9 cellular contexts compared by ENCODE assay signal in genomic region chr17:68199837-68200688, GRCh38. TPM values are rescaled to one million over a fixed set of nuclear protein-coding genes. Genes with fewer than 3 reads are reported as not detected.
A peak's percentile ranks its signal among the peaks of the same experiment; 100 is the strongest.
DNase-seq lines count a peak whose midpoint lies in the region; ATAC-seq, FAIRE-seq and TF ChIP-seq lines count a peak whose summit lies in the region.
"Had no signal": no experiment of that assay in that cellular context is flagged by ENCODE, and none has a peak within 500 bp of the region (broad histone marks: within the 10 kb centered on the region; RNA-seq: fewer than 3 reads in every experiment).

No MANE protein-coding gene starts in this region.

- peak overlapping the region; percentile 94 for H2AFZ ChIP-seq in KMS-11 (ENCODE audit: low read depth)

- peak overlapping the region; percentile 12 to 86 (median 76) for H3K27ac Mint-ChIP-seq in CD8-positive, alpha-beta memory T cell
- H3K27ac Mint-ChIP-seq in brain (no peak overlapping the region), nephron (no peak overlapping the region)

- H4K20me1 ChIP-seq in KMS-11 (ENCODE audit: insufficient read depth) = no peaks in the 10 kb centered on the region

- no peak overlapping the region for H3K9ac ChIP-seq in KMS-11

- H3K4me3 Mint-ChIP-seq in CD8-positive, alpha-beta memory T cell = peak overlapping the region; percentile 81 to 91 (median 86)
- peak overlapping the region; percentile 67 to 77 (median 76) for H3K4me3 Mint-ChIP-seq in brain
- peak overlapping the region; percentile 48 to 69 (median 56) for H3K4me3 Mint-ChIP-seq in nephron

- H3K4me1 Mint-ChIP-seq in CD8-positive, alpha-beta memory T cell = peaks cover 23 to 51% (median 31%) of the 10 kb centered on the region in 3 donors
- H3K4me1 Mint-ChIP-seq in brain (peaks cover 22% of the 10 kb centered on the region), nephron (peaks cover 12% of the 10 kb centered on the region)

- POLR2A ChIA-PET in CD8-positive, alpha-beta memory T cell (lab: Charles Lee) = interaction anchor here (1.1 to 7.0 kb wide), 6 partner anchors 17 to 260 kb away, joined by 3 to 171 read pairs (median 6); partner anchors contain the start of genes AMZ2 and WIPI1

- H3K4me2 ChIP-seq in KMS-11 = peak overlapping the region; percentile 66

- ATAC-seq in HG03571 (IDR thresholded peaks at IDR 0.05; ENCODE audit: unreplicated experiment) = no peak
- ATAC-seq in HG03196 (IDR thresholded peaks at IDR 0.05; ENCODE audit: unreplicated experiment) = no peak

- no peak overlapping the region for H3K27ac ChIP-seq in CD8-positive, alpha-beta memory T cell (ENCODE audit: low read depth, low read length)
- no peak overlapping the region for H3K27ac ChIP-seq in KMS-11

- H3K4me3 ChIP-seq in CD8-positive, alpha-beta memory T cell (ENCODE audit: low read length) = peak overlapping the region; percentile 87
- no peak overlapping the region for H3K4me3 ChIP-seq in KMS-11 (IDR thresholded peaks at IDR 0.05; ENCODE audit: insufficient read depth, low read depth, low read length)

- H3K36me3 Mint-ChIP-seq in CD8-positive, alpha-beta memory T cell = peaks cover 0 to 5% (median 0%) of the 10 kb centered on the region in 3 donors
- H3K36me3 Mint-ChIP-seq in brain (no peaks in the 10 kb centered on the region), nephron (ENCODE audit: low read depth) (no peaks in the 10 kb centered on the region)

- DNase-seq in CD8-positive, alpha-beta memory T cell = peak in 1 of 5 donors; percentile 25
- no peak for DNase-seq in GOT3 (lab: John Stamatoyannopoulos, UW)
- DNase-seq in RCC 7860 (ENCODE audit: low spot score) = no peak

- no peaks in the 10 kb centered on the region for H3K9me3 ChIP-seq in CD8-positive, alpha-beta memory T cell (ENCODE audit: low read length)

- H3K9me3 Mint-ChIP-seq in CD8-positive, alpha-beta memory T cell = no peaks in the 10 kb centered on the region
- H3K9me3 Mint-ChIP-seq in brain (peaks cover 0 to 5% (median 0%) of the 10 kb centered on the region in 5 experiments), nephron (peaks cover 2% of the 10 kb centered on the region)

- peaks cover 0 to 4% of the 10 kb centered on the region in 2 donors for H3K27me3 Mint-ChIP-seq in CD8-positive, alpha-beta memory T cell
- H3K27me3 Mint-ChIP-seq in brain (peaks cover 91% of the 10 kb centered on the region), nephron (ENCODE audit: low read depth) (peaks cover 95% of the 10 kb centered on the region)

- TF ChIP-seq CTCF in KMS-11 (conservative IDR thresholded peaks at IDR 0.05; ENCODE audit: low read depth, low read length) = no peak
- no peak for TF ChIP-seq CTCF in brain (conservative IDR thresholded peaks at IDR 0.05)
- TF ChIP-seq CTCF in nephron (IDR thresholded peaks at IDR 0.05; ENCODE audit: unreplicated experiment in 3 of 3) = no peak

- no peak for FAIRE-seq in RCC 7860 (lab: Jason Lieb, UNC)
- FAIRE-seq: bronchial epithelial cell had no signal

- H3K36me3 ChIP-seq in CD8-positive, alpha-beta memory T cell (ENCODE audit: insufficient read depth, low read length) = no peaks in the 10 kb centered on the region
- no peaks in the 10 kb centered on the region for H3K36me3 ChIP-seq in KMS-11 (ENCODE audit: insufficient read depth)

- H3K79me2 ChIP-seq in KMS-11 (ENCODE audit: insufficient read depth, low read depth) = no peaks in the 10 kb centered on the region

- peaks cover 6% of the 10 kb centered on the region for H3K27me3 ChIP-seq in CD8-positive, alpha-beta memory T cell (ENCODE audit: insufficient read depth, low read length, poor library complexity, severe bottlenecking)
- H3K27me3 ChIP-seq in KMS-11 (ENCODE audit: insufficient read depth, low read depth) = peaks cover 31% of the 10 kb centered on the region

- CTCF ChIA-PET in CD8-positive, alpha-beta memory T cell (lab: Charles Lee) = interaction anchor here (0.9 to 8.1 kb wide), 26 partner anchors 9 to 312 kb away, joined by 3 to 183 read pairs (median 4); partner anchors contain the start of genes AMZ2, PRKAR1A and WIPI1

- H3K4me1 ChIP-seq in CD8-positive, alpha-beta memory T cell (ENCODE audit: insufficient read depth, low read length) = peaks cover 30% of the 10 kb centered on the region
- peaks cover 37% of the 10 kb centered on the region for H3K4me1 ChIP-seq in KMS-11 (ENCODE audit: low read depth, poor library complexity, severe bottlenecking)

RNA-seq across cellular contexts. Expression of gene AMZ2, which starts 47.8 kb away (rescaled TPM):
- total RNA-seq in CD8-positive, alpha-beta memory T cell = 100 to 1,000 TPM; 113 to 118 TPM
- polyA plus RNA-seq in CD8-positive, alpha-beta memory T cell = 141 TPM
- 142 TPM for polyA plus RNA-seq in brain (ENCODE audit: insufficient read depth, low read depth, low replicate concordance)

Comparison
In these comparisons a context has a peak if more than half of its experiments do, and no peak if none do; other contexts are left out.
1. H3K27ac Mint-ChIP-seq: peak in CD8-positive, alpha-beta memory T cell (8 of 8); none in brain (0 of 5) and nephron (0 of 3).
2. Peak in every context shown above with its lines, with median percentiles within 50 percentile points of each other: H3K4me3 Mint-ChIP-seq.